Comparison of ENCODE assay signal across 10 cellular contexts in genomic region chr1:224739997-224740687, GRCh38.
DNase-seq lines count a peak whose midpoint lies in the region; ATAC-seq and TF ChIP-seq lines count a peak whose summit lies in the region.
"Had no signal": no experiment of that assay in that cellular context is flagged by ENCODE, and none has a peak within 500 bp of the region (broad histone marks: within the 10 kb centered on the region; RNA-seq: fewer than 3 reads in every experiment).

No MANE protein-coding gene starts in this region.

- no peak for TF ChIP-seq CTCF in HFFc6 (IDR thresholded peaks at IDR 0.05)
- no peak for TF ChIP-seq CTCF in progenitor cell of endocrine pancreas (IDR thresholded peaks at IDR 0.05; ENCODE audit: unreplicated experiment)

- H3K27me3 Mint-ChIP-seq in HFFc6 (ENCODE audit: insufficient read depth) (no peaks in the 10 kb centered on the region; the same call in 1 of the 2 replicates), progenitor cell of endocrine pancreas (peaks cover 15% of the 10 kb centered on the region)

- H3K27ac Mint-ChIP-seq in HFFc6 (no peak overlapping the region; the same call in 1 of the 2 replicates), progenitor cell of endocrine pancreas (no peak overlapping the region)

- peaks cover 42% of the 10 kb centered on the region for H3K36me3 Mint-ChIP-seq in HFFc6 (ENCODE audit: low read depth)
- no peaks in the 10 kb centered on the region for H3K36me3 Mint-ChIP-seq in progenitor cell of endocrine pancreas (ENCODE audit: insufficient read depth)

- H3K4me1 Mint-ChIP-seq in HFFc6 (ENCODE audit: low read depth), result peaks cover 21% of the 10 kb centered on the region
- peaks cover 3% of the 10 kb centered on the region for H3K4me1 Mint-ChIP-seq in progenitor cell of endocrine pancreas (ENCODE audit: low read depth)

- H3K9me3 Mint-ChIP-seq in HFFc6 (no peaks in the 10 kb centered on the region), progenitor cell of endocrine pancreas (ENCODE audit: low read depth) (no peaks in the 10 kb centered on the region)

- in situ Hi-C loops in SK-MEL-5 (cut with HindIII; ENCODE audit: low pct_unique_long_range_greater_than_20kb, low sequenced_read_pairs), result no loop called here

- DNase-seq in SK-MEL-5 (ENCODE audit: low read depth, low spot score) (peak; percentile 28), amygdala (lab: John Stamatoyannopoulos, UW) (no peak), HFFc6 (no peak), progenitor cell of endocrine pancreas (ENCODE audit: low spot score, unreplicated experiment) (no peak), NCI-H82 treated with DMSO at 0.1 percent for 48 hours (lab: John Stamatoyannopoulos, UW; ENCODE audit: unreplicated experiment) (no peak)
- DNase-seq: anterior cingulate cortex, NCI-H510A had no signal

- ATAC-seq in GM18870 (IDR thresholded peaks at IDR 0.05; ENCODE audit: unreplicated experiment), result peak; percentile 89
- ATAC-seq in GM21526 (IDR thresholded peaks at IDR 0.05; ENCODE audit: low FRiP score, unreplicated experiment), result peak; percentile 84
- peak; percentile 84 for ATAC-seq in HG03064 (IDR thresholded peaks at IDR 0.05; ENCODE audit: low read depth, unreplicated experiment)

- H3K4me3 Mint-ChIP-seq in HFFc6, result no peak overlapping the region
- H3K4me3 Mint-ChIP-seq in progenitor cell of endocrine pancreas (ENCODE audit: low read depth), result no peak overlapping the region
